In the genomic region with DNA sequence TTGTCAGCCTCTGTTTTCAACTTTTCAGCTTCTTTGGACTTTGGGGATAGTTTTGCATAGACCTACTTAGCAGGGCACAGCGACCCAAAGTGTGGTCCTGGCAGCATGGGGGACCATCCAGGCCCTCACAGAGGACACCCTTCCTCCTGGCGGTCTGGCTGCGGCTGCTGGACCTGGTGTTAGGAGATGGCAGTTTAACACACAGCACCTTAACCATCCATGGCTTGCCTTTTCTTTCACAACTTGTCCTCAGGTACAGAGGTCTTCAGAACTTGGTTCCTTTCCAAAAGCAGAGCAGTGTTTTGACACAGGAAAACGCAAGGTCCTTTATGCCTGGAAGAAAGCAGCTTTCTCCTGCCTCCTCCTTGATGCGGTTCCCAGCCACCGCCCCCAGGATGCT, we compare ENCODE assay signal across 1 cellular context.
TF ChIP-seq lines count a peak whose summit lies in the region.

No MANE protein-coding gene starts in this region.

TF ChIP-seq in HepG2, 621 proteins besides CTCF, POLR2A, EP300 and RAD21 (continued from another document):
- TF ChIP-seq ZNF563 (CRISPR knock-in tag; IDR thresholded peaks at IDR 0.05) (no peak), ZNF296 (CRISPR knock-in tag; conservative IDR thresholded peaks at IDR 0.05) (no peak), ZNF792 (CRISPR knock-in tag; IDR thresholded peaks at IDR 0.05) (peak; percentile 79; the same call in 1 of the 2 replicates), HNF4A (CRISPR knock-in tag; IDR thresholded peaks at IDR 0.05) (peak; percentile 66), CEBPG (CRISPR knock-in tag; IDR thresholded peaks at IDR 0.05) (peak; percentile 7; the same call in 1 of the 2 replicates)
- TF ChIP-seq, protein P1, sequence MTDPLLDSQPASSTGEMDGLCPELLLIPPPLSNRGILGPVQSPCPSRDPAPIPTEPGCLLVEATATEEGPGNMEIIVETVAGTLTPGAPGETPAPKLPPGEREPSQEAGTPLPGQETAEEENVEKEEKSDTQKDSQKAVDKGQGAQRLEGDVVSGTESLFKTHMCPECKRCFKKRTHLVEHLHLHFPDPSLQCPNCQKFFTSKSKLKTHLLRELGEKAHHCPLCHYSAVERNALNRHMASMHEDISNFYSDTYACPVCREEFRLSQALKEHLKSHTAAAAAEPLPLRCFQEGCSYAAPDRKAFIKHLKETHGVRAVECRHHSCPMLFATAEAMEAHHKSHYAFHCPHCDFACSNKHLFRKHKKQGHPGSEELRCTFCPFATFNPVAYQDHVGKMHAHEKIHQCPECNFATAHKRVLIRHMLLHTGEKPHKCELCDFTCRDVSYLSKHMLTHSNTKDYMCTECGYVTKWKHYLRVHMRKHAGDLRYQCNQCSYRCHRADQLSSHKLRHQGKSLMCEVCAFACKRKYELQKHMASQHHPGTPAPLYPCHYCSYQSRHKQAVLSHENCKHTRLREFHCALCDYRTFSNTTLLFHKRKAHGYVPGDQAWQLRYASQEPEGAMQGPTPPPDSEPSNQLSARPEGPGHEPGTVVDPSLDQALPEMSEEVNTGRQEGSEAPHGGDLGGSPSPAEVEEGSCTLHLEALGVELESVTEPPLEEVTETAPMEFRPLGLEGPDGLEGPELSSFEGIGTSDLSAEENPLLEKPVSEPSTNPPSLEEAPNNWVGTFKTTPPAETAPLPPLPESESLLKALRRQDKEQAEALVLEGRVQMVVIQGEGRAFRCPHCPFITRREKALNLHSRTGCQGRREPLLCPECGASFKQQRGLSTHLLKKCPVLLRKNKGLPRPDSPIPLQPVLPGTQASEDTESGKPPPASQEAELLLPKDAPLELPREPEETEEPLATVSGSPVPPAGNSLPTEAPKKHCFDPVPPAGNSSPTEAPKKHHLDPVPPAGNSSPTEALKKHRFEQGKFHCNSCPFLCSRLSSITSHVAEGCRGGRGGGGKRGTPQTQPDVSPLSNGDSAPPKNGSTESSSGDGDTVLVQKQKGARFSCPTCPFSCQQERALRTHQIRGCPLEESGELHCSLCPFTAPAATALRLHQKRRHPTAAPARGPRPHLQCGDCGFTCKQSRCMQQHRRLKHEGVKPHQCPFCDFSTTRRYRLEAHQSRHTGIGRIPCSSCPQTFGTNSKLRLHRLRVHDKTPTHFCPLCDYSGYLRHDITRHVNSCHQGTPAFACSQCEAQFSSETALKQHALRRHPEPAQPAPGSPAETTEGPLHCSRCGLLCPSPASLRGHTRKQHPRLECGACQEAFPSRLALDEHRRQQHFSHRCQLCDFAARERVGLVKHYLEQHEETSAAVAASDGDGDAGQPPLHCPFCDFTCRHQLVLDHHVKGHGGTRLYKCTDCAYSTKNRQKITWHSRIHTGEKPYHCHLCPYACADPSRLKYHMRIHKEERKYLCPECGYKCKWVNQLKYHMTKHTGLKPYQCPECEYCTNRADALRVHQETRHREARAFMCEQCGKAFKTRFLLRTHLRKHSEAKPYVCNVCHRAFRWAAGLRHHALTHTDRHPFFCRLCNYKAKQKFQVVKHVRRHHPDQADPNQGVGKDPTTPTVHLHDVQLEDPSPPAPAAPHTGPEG (CRISPR knock-in tag; IDR thresholded peaks at IDR 0.05), result no peak
